In the genomic region with DNA sequence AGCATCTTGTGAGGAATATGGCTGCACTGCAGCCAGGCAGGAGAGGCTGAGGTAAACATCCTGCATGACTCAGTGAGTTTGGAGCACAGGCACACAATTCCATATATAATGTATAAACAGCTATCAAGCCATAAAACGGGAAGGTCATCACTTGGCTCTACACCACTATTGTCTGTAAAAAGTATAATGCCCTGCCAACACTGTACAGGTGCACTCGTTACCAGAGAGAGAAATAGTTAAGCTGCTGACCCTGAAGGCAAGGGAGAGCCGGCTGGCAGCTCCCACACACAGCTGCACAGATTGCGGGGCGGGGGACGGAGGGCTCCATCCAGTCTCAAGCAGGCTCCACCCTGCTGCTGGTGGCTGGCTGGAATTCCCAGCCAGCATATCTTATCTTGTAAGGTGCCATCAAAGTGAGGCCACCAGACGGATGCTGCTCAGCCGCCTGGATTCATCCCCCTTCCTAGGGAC, we compare ENCODE assay signal across 17 cellular contexts.
"Had no signal": no experiment of that assay in that cellular context is flagged by ENCODE, and none has a peak within 500 bp of the region (broad histone marks: within the 10 kb centered on the region; RNA-seq: fewer than 3 reads in every experiment).

No MANE protein-coding gene starts in this region.

- H3K4me3 ChIP-seq: gastroesophageal sphincter, heart right ventricle, right atrium auricular region, skin epidermis, suprapubic skin, upper lobe of left lung had no signal

- H3K4me1 Mint-ChIP-seq: activated CD8-positive, alpha-beta memory T cell treated with anti-CD3 and anti-CD28 coated beads, Interleukin-2, amount 10 ng/mL, durations not matched to agents 7 days and 5 days; activated naive CD4-positive, alpha-beta T cell treated with anti-CD3 and anti-CD28 coated beads, Interleukin-2, amount 10 ng/mL, durations not matched to agents 7 days and 5 days; nephron; T-cell had no signal

- H3K4me3 Mint-ChIP-seq: activated CD4-positive, alpha-beta memory T cell treated with anti-CD3 and anti-CD28 coated beads for 36 hours; activated CD8-positive, alpha-beta memory T cell treated with anti-CD3 and anti-CD28 coated beads, Interleukin-2, amount 10 ng/mL, durations not matched to agents 7 days and 5 days; activated naive CD4-positive, alpha-beta T cell treated with anti-CD3 and anti-CD28 coated beads, Interleukin-2, amount 10 ng/mL, durations not matched to agents 7 days and 5 days; activated T-cell treated with anti-CD3 and anti-CD28 coated beads, Interleukin-2, amount 50 U/mL, for 24 hours; nephron; T-cell had no signal

- H3K27me3 ChIP-seq: gastroesophageal sphincter, heart right ventricle, right atrium auricular region, suprapubic skin, upper lobe of left lung had no signal

- H3K36me3 ChIP-seq: gastroesophageal sphincter, heart right ventricle, right atrium auricular region, suprapubic skin, upper lobe of left lung had no signal

- H3K27ac Mint-ChIP-seq: activated CD4-positive, alpha-beta memory T cell treated with anti-CD3 and anti-CD28 coated beads for 36 hours; activated CD8-positive, alpha-beta memory T cell treated with anti-CD3 and anti-CD28 coated beads, Interleukin-2, amount 10 ng/mL, durations not matched to agents 7 days and 5 days; activated naive CD4-positive, alpha-beta T cell treated with anti-CD3 and anti-CD28 coated beads, Interleukin-2, amount 10 ng/mL, durations not matched to agents 7 days and 5 days; activated T-cell treated with anti-CD3 and anti-CD28 coated beads, Interleukin-2, amount 50 U/mL, for 24 hours; nephron; progenitor cell of endocrine pancreas; T-cell had no signal

- H3K36me3 Mint-ChIP-seq: activated CD4-positive, alpha-beta memory T cell treated with anti-CD3 and anti-CD28 coated beads for 36 hours; activated naive CD4-positive, alpha-beta T cell treated with anti-CD3 and anti-CD28 coated beads, Interleukin-2, amount 10 ng/mL, durations not matched to agents 7 days and 5 days; T-cell had no signal

- H3K27ac ChIP-seq: gastroesophageal sphincter, heart right ventricle, right atrium auricular region, skin epidermis, suprapubic skin, upper lobe of left lung had no signal

- H3K27me3 Mint-ChIP-seq: activated CD4-positive, alpha-beta memory T cell treated with anti-CD3 and anti-CD28 coated beads for 36 hours; activated CD8-positive, alpha-beta memory T cell treated with anti-CD3 and anti-CD28 coated beads, Interleukin-2, amount 10 ng/mL, durations not matched to agents 7 days and 5 days; activated naive CD4-positive, alpha-beta T cell treated with anti-CD3 and anti-CD28 coated beads, Interleukin-2, amount 10 ng/mL, durations not matched to agents 7 days and 5 days; activated T-cell treated with anti-CD3 and anti-CD28 coated beads, Interleukin-2, amount 50 U/mL, for 24 hours; progenitor cell of endocrine pancreas; T-cell had no signal

- ATAC-seq: activated CD8-positive, alpha-beta memory T cell treated with anti-CD3 and anti-CD28 coated beads, Interleukin-2, amount 10 ng/mL, durations not matched to agents 7 days and 5 days; gastroesophageal sphincter; heart right ventricle; T-cell had no signal

- DNase-seq: activated CD4-positive, alpha-beta memory T cell treated with anti-CD3 and anti-CD28 coated beads for 36 hours; activated CD8-positive, alpha-beta memory T cell treated with anti-CD3 and anti-CD28 coated beads, Interleukin-2, amount 10 ng/mL, durations not matched to agents 7 days and 5 days; activated naive CD4-positive, alpha-beta T cell treated with anti-CD3 and anti-CD28 coated beads, Interleukin-2, amount 10 ng/mL, durations not matched to agents 7 days and 5 days; activated T-cell treated with anti-CD3 and anti-CD28 coated beads, Interleukin-2, amount 50 U/mL, for 24 hours; erythroblast; heart right ventricle; stimulated activated CD4-positive, alpha-beta T cell treated with anti-CD3 and anti-CD28 coated beads, Interleukin-4, amount 100 ng/mL, for 24 hours; stimulated activated naive CD4-positive, alpha-beta T cell treated with Interleukin-2 at 50 U/mL for 16 hours; T-cell; T-helper 9 cell; upper lobe of left lung had no signal

- H3K4me1 ChIP-seq: gastroesophageal sphincter, heart right ventricle, right atrium auricular region, suprapubic skin, upper lobe of left lung had no signal

- H3K9me3 ChIP-seq: gastroesophageal sphincter, suprapubic skin, upper lobe of left lung had no signal
